ENCODE assay signal across 19 cellular contexts in the genomic region with DNA sequence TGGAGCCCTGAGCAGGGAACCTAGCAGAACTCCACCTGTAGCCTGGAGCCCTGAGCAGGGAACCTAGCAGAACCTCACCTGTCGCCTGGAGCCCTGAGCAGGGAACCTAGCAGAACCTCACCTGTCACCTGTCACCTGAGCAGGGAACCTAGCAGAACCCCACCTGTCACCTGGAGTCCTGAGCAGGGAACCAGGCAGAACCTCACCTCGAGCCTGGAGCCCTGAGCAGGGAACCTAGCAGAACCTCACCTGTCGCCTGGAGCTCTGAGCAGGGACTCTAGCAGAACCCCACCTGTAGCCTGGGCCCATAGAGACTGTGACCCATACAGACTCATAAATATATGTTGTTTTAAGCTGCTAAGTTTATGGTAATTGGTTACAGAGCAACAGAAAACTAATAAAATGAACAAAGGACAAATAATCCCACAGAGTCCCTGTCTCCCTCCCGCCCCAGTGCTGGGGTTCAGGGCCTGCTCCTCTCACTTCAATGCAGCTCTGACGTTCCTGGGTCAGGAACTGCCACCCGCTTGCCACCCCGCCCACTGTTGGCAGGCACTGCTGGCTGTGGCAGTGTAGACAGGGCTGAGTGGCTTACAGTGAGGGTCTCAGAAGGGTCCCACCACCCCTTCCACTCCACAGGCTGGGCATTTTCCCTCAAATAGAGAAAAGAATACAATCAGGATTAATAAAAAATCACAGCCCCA.
A peak's percentile ranks its signal among the peaks of the same experiment; 100 is the strongest.
DNase-seq lines count a peak whose midpoint lies in the region; ATAC-seq and TF ChIP-seq lines count a peak whose summit lies in the region.
"Had no signal": no experiment of that assay in that cellular context is flagged by ENCODE, and none has a peak within 500 bp of the region (broad histone marks: within the 10 kb centered on the region; RNA-seq: fewer than 3 reads in every experiment).

No MANE protein-coding gene starts in this region.

- H3K36me3 ChIP-seq in CD8-positive, alpha-beta T cell (ENCODE audit: insufficient read depth, low read length), result no peaks in the 10 kb centered on the region
- peaks cover 15% of the 10 kb centered on the region for H3K36me3 ChIP-seq in endodermal cell (ENCODE audit: control insufficient read depth, insufficient read depth, low read length)
- H3K36me3 ChIP-seq in PC-3 (ENCODE audit: low read depth, low read length), result no peaks in the 10 kb centered on the region

- no peaks in the 10 kb centered on the region for H3K4me1 ChIP-seq in CD8-positive, alpha-beta T cell (ENCODE audit: insufficient read depth, low read length)
- H3K4me1 ChIP-seq in endodermal cell (ENCODE audit: control insufficient read depth, insufficient read depth, low read length) (no peaks in the 10 kb centered on the region), PC-3 (ENCODE audit: insufficient read depth, low read length) (no peaks in the 10 kb centered on the region)
- H3K4me1 ChIP-seq: BLaER1 had no signal

- H3K4me3 ChIP-seq in CD8-positive, alpha-beta T cell (ENCODE audit: low read depth, low read length), result no peak overlapping the region
- H3K4me3 ChIP-seq in endodermal cell (ENCODE audit: low read length) (peak overlapping the region; percentile 56), PC-3 (ENCODE audit: low read length) (no peak overlapping the region)
- H3K4me3 ChIP-seq: BLaER1 had no signal

- WGBS in endodermal cell (ENCODE audit: insufficient coverage in 1 of 2, insufficient read length in 1 of 2), 2 experiments, result 89 to 100% methylated on average over 3 to 7 of the region's 7 CpGs

- no peak for DNase-seq in activated T-cell treated with anti-CD3 and anti-CD28 coated beads, Interleukin-2, amount 50 U/mL, for 24 hours
- DNase-seq in activated T-cell treated with anti-CD3 and anti-CD28 coated beads for 4 hours, result no peak
- DNase-seq in CD8-positive, alpha-beta T cell, result no peak
- DNase-seq in endodermal cell, result no peak
- peak; percentile 57 for DNase-seq in sciatic nerve (ENCODE audit: low spot score)
- no peak for DNase-seq in PC-3
- no peak for DNase-seq in NCI-H2171 (lab: John Stamatoyannopoulos, UW)
- DNase-seq in DMS53 treated with DMSO at 0.1 percent for 48 hours (lab: John Stamatoyannopoulos, UW; ENCODE audit: unreplicated experiment), result no peak
- DNase-seq: DND-41; H9; NCI-H1105 treated with DMSO at 0.1 percent for 48 hours; NCI-H1694 treated with DMSO at 0.1 percent for 48 hours; NCI-H345; NK-92 treated with Interleukin-12 subunit alpha and Interleukin-12 subunit beta, amount 100 ng/mL, for 24 hours; OCI-M1; RPMI8226 had no signal

- TF ChIP-seq CTCF in CD8-positive, alpha-beta T cell (IDR thresholded peaks at IDR 0.05), result no peak
- TF ChIP-seq CTCF in endodermal cell (conservative IDR thresholded peaks at IDR 0.05), result no peak
- no peak for TF ChIP-seq CTCF in PC-3 (conservative IDR thresholded peaks at IDR 0.05; ENCODE audit: low read depth, low read length)

- no peaks in the 10 kb centered on the region for H3F3A ChIP-seq in PC-3 (ENCODE audit: low read length, unreplicated experiment)

- ATAC-seq in CD8-positive, alpha-beta T cell, result no peak
- ATAC-seq in sciatic nerve (peak; percentile 70), PC-3 (no peak)

- POLR2A ChIA-PET in CD8-positive, alpha-beta T cell (lab: Charles Lee), result no interaction called here
- POLR2A ChIA-PET in PC-3 (lab: Charles Lee; ENCODE audit: unreplicated experiment), result no interaction called here

- no peaks in the 10 kb centered on the region for H3K9me2 ChIP-seq in PC-3 (replicated peaks; ENCODE audit: low read length)

- no peak overlapping the region for H3K4me2 ChIP-seq in PC-3 (ENCODE audit: low read length)
- H3K4me2 ChIP-seq: BLaER1 had no signal

- no peaks in the 10 kb centered on the region for H3K27me3 ChIP-seq in CD8-positive, alpha-beta T cell (ENCODE audit: insufficient read depth, low read length)
- H3K27me3 ChIP-seq in endodermal cell (ENCODE audit: control insufficient read depth, insufficient read depth, low read length, poor library complexity, severe bottlenecking) (no peaks in the 10 kb centered on the region), PC-3 (ENCODE audit: low read length) (no peaks in the 10 kb centered on the region)
- H3K27me3 ChIP-seq: BLaER1 had no signal

- peaks cover 38% of the 10 kb centered on the region for H3K4me1 Mint-ChIP-seq in activated T-cell treated with anti-CD3 and anti-CD28 coated beads, Interleukin-2, amount 50 U/mL, for 24 hours (ENCODE audit: low read depth)
- peaks cover 9% of the 10 kb centered on the region for H3K4me1 Mint-ChIP-seq in CD8-positive, alpha-beta T cell (ENCODE audit: low read depth)
- H3K4me1 Mint-ChIP-seq in endodermal cell, result no peaks in the 10 kb centered on the region

- H3K27ac ChIP-seq in CD8-positive, alpha-beta T cell (ENCODE audit: low read depth, low read length), result no peak overlapping the region
- H3K27ac ChIP-seq in endodermal cell (ENCODE audit: low read depth, low read length) (no peak overlapping the region), PC-3 (ENCODE audit: low read length) (no peak overlapping the region)
- H3K27ac ChIP-seq: BLaER1, HL-60 had no signal

- peak overlapping the region; percentile 87 for H3K27ac Mint-ChIP-seq in activated T-cell treated with anti-CD3 and anti-CD28 coated beads, Interleukin-2, amount 50 U/mL, for 24 hours
- H3K27ac Mint-ChIP-seq in CD8-positive, alpha-beta T cell, result peak overlapping the region; percentile 42
- no peak overlapping the region for H3K27ac Mint-ChIP-seq in endodermal cell
- H3K27ac Mint-ChIP-seq: H9 had no signal

- H4K20me1 ChIP-seq in PC-3 (ENCODE audit: low read length), result no peaks in the 10 kb centered on the region

- H3K9ac ChIP-seq in endodermal cell (ENCODE audit: extremely low read depth, low read length, poor library complexity, severe bottlenecking) (no peak overlapping the region), PC-3 (ENCODE audit: low read length) (no peak overlapping the region)
- H3K9ac ChIP-seq: BLaER1 had no signal

- no peak overlapping the region for H3K4me3 Mint-ChIP-seq in activated T-cell treated with anti-CD3 and anti-CD28 coated beads, Interleukin-2, amount 50 U/mL, for 24 hours
- no peak overlapping the region for H3K4me3 Mint-ChIP-seq in CD8-positive, alpha-beta T cell
- H3K4me3 Mint-ChIP-seq in endodermal cell, result no peak overlapping the region
- H3K4me3 Mint-ChIP-seq: H9 had no signal

- H3K27me3 Mint-ChIP-seq in activated T-cell treated with anti-CD3 and anti-CD28 coated beads, Interleukin-2, amount 50 U/mL, for 24 hours, result no peaks in the 10 kb centered on the region
- no peaks in the 10 kb centered on the region for H3K27me3 Mint-ChIP-seq in CD8-positive, alpha-beta T cell (ENCODE audit: low read depth)
- H3K27me3 Mint-ChIP-seq in endodermal cell (ENCODE audit: insufficient read depth), result no peaks in the 10 kb centered on the region
- H3K27me3 Mint-ChIP-seq: IgD-negative memory B cell had no signal

- H3K36me3 Mint-ChIP-seq in activated T-cell treated with anti-CD3 and anti-CD28 coated beads, Interleukin-2, amount 50 U/mL, for 24 hours (ENCODE audit: low read depth), result peaks cover 61% of the 10 kb centered on the region
- peaks cover 35% of the 10 kb centered on the region for H3K36me3 Mint-ChIP-seq in CD8-positive, alpha-beta T cell
- H3K36me3 Mint-ChIP-seq in endodermal cell (ENCODE audit: low read depth), result peaks cover 54% of the 10 kb centered on the region

- H3K9me3 Mint-ChIP-seq in activated T-cell treated with anti-CD3 and anti-CD28 coated beads, Interleukin-2, amount 50 U/mL, for 24 hours, result peaks cover 4% of the 10 kb centered on the region
- no peaks in the 10 kb centered on the region for H3K9me3 Mint-ChIP-seq in CD8-positive, alpha-beta T cell
- H3K9me3 Mint-ChIP-seq in endodermal cell, result peaks cover 30% of the 10 kb centered on the region

- H3K9me3 ChIP-seq in CD8-positive, alpha-beta T cell (ENCODE audit: low read length), result no peaks in the 10 kb centered on the region
- H3K9me3 ChIP-seq in endodermal cell (ENCODE audit: control insufficient read depth, low read length) (peaks cover 24% of the 10 kb centered on the region), PC-3 (ENCODE audit: low read length) (no peaks in the 10 kb centered on the region)

- H2AFZ ChIP-seq in PC-3 (ENCODE audit: low read length), result no peak overlapping the region

- intact Hi-C loops in CD8-positive, alpha-beta T cell (cut with DNase I, micrococcal nuclease), result no loop called here
- intact Hi-C loops in sciatic nerve (cut with DNase I), result no loop called here
- intact Hi-C loops in PC-3 (cut with micrococcal nuclease), result no loop called here

- H3K79me2 ChIP-seq in PC-3 (ENCODE audit: low read length), result no peaks in the 10 kb centered on the region

- CTCF ChIA-PET in CD8-positive, alpha-beta T cell (lab: Charles Lee), result no interaction called here
- CTCF ChIA-PET in PC-3 (lab: Charles Lee), result no interaction called here

- BruUV-seq in PC-3 (replicated peaks; lab: Mats Ljungman, UMichigan), result no TSS peak
